Comparison of ENCODE assay signal across 2 cellular contexts in the genomic region with DNA sequence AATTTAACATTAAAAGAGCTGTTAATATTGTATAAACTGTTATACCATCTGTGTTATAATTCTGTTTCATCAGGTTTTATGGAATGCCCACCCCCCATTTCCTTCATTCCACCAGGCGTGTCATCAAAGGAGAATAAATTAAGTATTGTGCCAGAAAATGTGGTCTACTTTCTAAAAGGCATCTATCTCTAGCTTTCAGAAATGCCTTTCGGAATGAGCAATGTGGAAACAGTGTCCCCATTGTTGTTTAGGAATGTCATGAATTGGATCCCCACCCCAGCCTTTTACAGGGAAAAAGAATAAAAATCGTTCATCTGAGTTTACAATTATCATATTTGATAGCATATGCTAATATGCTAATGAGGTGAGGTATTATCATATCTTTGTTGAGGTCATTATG.
TF ChIP-seq lines count a peak whose summit lies in the region.

No MANE protein-coding gene starts in this region.

TF ChIP-seq in A549, 52 proteins besides CTCF, POLR2A, EP300 and RAD21:
- TF ChIP-seq FOXS1 (CRISPR knock-in tag; IDR thresholded peaks at IDR 0.05), result no peak
- TF ChIP-seq HOXB13 (CRISPR knock-in tag; IDR thresholded peaks at IDR 0.05; ENCODE audit: low read depth), result no peak
- no peak for TF ChIP-seq PHF8 (IDR thresholded peaks at IDR 0.05; ENCODE audit: borderline replicate concordance, low read depth)
- TF ChIP-seq, protein P1, sequence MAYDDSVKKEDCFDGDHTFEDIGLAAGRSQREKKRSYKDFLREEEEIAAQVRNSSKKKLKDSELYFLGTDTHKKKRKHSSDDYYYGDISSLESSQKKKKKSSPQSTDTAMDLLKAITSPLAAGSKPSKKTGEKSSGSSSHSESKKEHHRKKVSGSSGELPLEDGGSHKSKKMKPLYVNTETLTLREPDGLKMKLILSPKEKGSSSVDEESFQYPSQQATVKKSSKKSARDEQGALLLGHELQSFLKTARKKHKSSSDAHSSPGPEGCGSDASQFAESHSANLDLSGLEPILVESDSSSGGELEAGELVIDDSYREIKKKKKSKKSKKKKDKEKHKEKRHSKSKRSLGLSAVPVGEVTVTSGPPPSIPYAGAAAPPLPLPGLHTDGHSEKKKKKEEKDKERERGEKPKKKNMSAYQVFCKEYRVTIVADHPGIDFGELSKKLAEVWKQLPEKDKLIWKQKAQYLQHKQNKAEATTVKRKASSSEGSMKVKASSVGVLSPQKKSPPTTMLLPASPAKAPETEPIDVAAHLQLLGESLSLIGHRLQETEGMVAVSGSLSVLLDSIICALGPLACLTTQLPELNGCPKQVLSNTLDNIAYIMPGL (CRISPR knock-in tag; IDR thresholded peaks at IDR 0.05; ENCODE audit: borderline replicate concordance), result no peak
- TF ChIP-seq, protein P2, sequence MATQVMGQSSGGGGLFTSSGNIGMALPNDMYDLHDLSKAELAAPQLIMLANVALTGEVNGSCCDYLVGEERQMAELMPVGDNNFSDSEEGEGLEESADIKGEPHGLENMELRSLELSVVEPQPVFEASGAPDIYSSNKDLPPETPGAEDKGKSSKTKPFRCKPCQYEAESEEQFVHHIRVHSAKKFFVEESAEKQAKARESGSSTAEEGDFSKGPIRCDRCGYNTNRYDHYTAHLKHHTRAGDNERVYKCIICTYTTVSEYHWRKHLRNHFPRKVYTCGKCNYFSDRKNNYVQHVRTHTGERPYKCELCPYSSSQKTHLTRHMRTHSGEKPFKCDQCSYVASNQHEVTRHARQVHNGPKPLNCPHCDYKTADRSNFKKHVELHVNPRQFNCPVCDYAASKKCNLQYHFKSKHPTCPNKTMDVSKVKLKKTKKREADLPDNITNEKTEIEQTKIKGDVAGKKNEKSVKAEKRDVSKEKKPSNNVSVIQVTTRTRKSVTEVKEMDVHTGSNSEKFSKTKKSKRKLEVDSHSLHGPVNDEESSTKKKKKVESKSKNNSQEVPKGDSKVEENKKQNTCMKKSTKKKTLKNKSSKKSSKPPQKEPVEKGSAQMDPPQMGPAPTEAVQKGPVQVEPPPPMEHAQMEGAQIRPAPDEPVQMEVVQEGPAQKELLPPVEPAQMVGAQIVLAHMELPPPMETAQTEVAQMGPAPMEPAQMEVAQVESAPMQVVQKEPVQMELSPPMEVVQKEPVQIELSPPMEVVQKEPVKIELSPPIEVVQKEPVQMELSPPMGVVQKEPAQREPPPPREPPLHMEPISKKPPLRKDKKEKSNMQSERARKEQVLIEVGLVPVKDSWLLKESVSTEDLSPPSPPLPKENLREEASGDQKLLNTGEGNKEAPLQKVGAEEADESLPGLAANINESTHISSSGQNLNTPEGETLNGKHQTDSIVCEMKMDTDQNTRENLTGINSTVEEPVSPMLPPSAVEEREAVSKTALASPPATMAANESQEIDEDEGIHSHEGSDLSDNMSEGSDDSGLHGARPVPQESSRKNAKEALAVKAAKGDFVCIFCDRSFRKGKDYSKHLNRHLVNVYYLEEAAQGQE (IDR thresholded peaks at IDR 0.05), result no peak
- TF ChIP-seq HDAC2 (IDR thresholded peaks at IDR 0.05), result no peak
- TF ChIP-seq, protein P3, sequence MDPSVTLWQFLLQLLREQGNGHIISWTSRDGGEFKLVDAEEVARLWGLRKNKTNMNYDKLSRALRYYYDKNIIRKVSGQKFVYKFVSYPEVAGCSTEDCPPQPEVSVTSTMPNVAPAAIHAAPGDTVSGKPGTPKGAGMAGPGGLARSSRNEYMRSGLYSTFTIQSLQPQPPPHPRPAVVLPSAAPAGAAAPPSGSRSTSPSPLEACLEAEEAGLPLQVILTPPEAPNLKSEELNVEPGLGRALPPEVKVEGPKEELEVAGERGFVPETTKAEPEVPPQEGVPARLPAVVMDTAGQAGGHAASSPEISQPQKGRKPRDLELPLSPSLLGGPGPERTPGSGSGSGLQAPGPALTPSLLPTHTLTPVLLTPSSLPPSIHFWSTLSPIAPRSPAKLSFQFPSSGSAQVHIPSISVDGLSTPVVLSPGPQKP (IDR thresholded peaks at IDR 0.05; ENCODE audit: low read depth, low read length), result no peak
- no peak for TF ChIP-seq KDM5A (IDR thresholded peaks at IDR 0.05)
- no peak for TF ChIP-seq CHD4 (IDR thresholded peaks at IDR 0.05; ENCODE audit: borderline replicate concordance)
- no peak for TF ChIP-seq RFX5 (IDR thresholded peaks at IDR 0.05)

TF ChIP-seq in H1, 55 proteins besides CTCF, POLR2A, EP300 and RAD21:
- TF ChIP-seq CBX8 (IDR thresholded peaks at IDR 0.05; ENCODE audit: borderline replicate concordance, low read depth, low read length) (no peak), GTF2F1 (IDR thresholded peaks at IDR 0.05; ENCODE audit: borderline replicate concordance, low read depth, low read length) (no peak), BRCA1 (IDR thresholded peaks at IDR 0.05; ENCODE audit: low read depth, low read length) (no peak), TBP (IDR thresholded peaks at IDR 0.05; ENCODE audit: low read depth, low read length) (no peak), MAFK (IDR thresholded peaks at IDR 0.05; ENCODE audit: low read depth, low read length) (no peak), SP2 (IDR thresholded peaks at IDR 0.05; ENCODE audit: low read length) (no peak), RFX5 (IDR thresholded peaks at IDR 0.05; ENCODE audit: borderline replicate concordance, low read depth, low read length) (no peak), CEBPB (IDR thresholded peaks at IDR 0.05; ENCODE audit: low read depth, low read length) (no peak), PHF8 (conservative IDR thresholded peaks at IDR 0.05; ENCODE audit: low read depth, low read length) (no peak), FOSL1 (IDR thresholded peaks at IDR 0.05; ENCODE audit: insufficient read depth, low read depth, low read length) (no peak), CHD2 (IDR thresholded peaks at IDR 0.05; ENCODE audit: low read length) (no peak)
TF ChIP-seq in H1: peak in this region for 0.
